In genomic region chr1:171582589-171582988, GRCh38 we compare ENCODE assay signal across 16 cellular contexts. TPM values are rescaled to one million over a fixed set of nuclear protein-coding genes. Genes with fewer than 3 reads are reported as not detected.
DNase-seq lines count a peak whose midpoint lies in the region; ATAC-seq and TF ChIP-seq lines count a peak whose summit lies in the region.
"Had no signal": no experiment of that assay in that cellular context is flagged by ENCODE, and none has a peak within 500 bp of the region (broad histone marks: within the 10 kb centered on the region; RNA-seq: fewer than 3 reads in every experiment).

No MANE protein-coding gene starts in this region.

- H3K4me3 ChIP-seq in PC-3 (ENCODE audit: low read length), result no peak overlapping the region
- H3K4me3 ChIP-seq: HAP-1 had no signal

- no peaks in the 10 kb centered on the region for H3K4me1 ChIP-seq in PC-3 (ENCODE audit: insufficient read depth, low read length)
- H3K4me1 ChIP-seq: HAP-1 had no signal

- no peaks in the 10 kb centered on the region for H3K9me3 Mint-ChIP-seq in activated naive CD4-positive, alpha-beta T cell treated with anti-CD3 and anti-CD28 coated beads, Interleukin-2, amount 50 U/mL, for 72 hours
- H3K9me3 Mint-ChIP-seq in effector memory CD8-positive, alpha-beta T cell, result no peaks in the 10 kb centered on the region
- H3K9me3 Mint-ChIP-seq in progenitor cell of endocrine pancreas (ENCODE audit: low read depth), result no peaks in the 10 kb centered on the region
- no peaks in the 10 kb centered on the region for H3K9me3 Mint-ChIP-seq in glutamatergic neuron (ENCODE audit: unreplicated experiment)
- H3K9me3 Mint-ChIP-seq: CD14-positive monocyte; CD8-positive, alpha-beta T cell had no signal

- BruUV-seq in PC-3 (replicated peaks; lab: Mats Ljungman, UMichigan), result no TSS peak

- H3K9ac ChIP-seq in PC-3 (ENCODE audit: low read length), result no peak overlapping the region

- intact Hi-C loops in PC-3 (cut with micrococcal nuclease), result loop anchor here (5.0 kb wide), 1 partner anchor 135 kb away; no protein-coding TSS in a partner anchor

- no peaks in the 10 kb centered on the region for H3K27me3 Mint-ChIP-seq in effector memory CD8-positive, alpha-beta T cell
- H3K27me3 Mint-ChIP-seq in progenitor cell of endocrine pancreas (no peaks in the 10 kb centered on the region), glutamatergic neuron (ENCODE audit: unreplicated experiment) (no peaks in the 10 kb centered on the region)

- no peaks in the 10 kb centered on the region for H3K27me3 ChIP-seq in PC-3 (ENCODE audit: low read length)

- H3K27ac ChIP-seq in 22Rv1, result peak overlapping the region; percentile 5; the same call in 1 of the 2 replicates
- no peak overlapping the region for H3K27ac ChIP-seq in PC-3 (ENCODE audit: low read length)

- H3K4me3 Mint-ChIP-seq in effector memory CD8-positive, alpha-beta T cell, result no peak overlapping the region
- H3K4me3 Mint-ChIP-seq in progenitor cell of endocrine pancreas (ENCODE audit: low read depth), result no peak overlapping the region
- H3K4me3 Mint-ChIP-seq in glutamatergic neuron (ENCODE audit: unreplicated experiment), result no peak overlapping the region
- H3K4me3 Mint-ChIP-seq: CD14-positive monocyte; CD8-positive, alpha-beta T cell had no signal

- H3K36me3 ChIP-seq in PC-3 (ENCODE audit: low read depth, low read length), result peaks cover 84% of the 10 kb centered on the region

- H3K27ac Mint-ChIP-seq in activated naive CD4-positive, alpha-beta T cell treated with anti-CD3 and anti-CD28 coated beads, Interleukin-2, amount 50 U/mL, for 72 hours, result no peak overlapping the region
- peak overlapping the region; percentile 41 to 94 for H3K27ac Mint-ChIP-seq in effector memory CD8-positive, alpha-beta T cell
- H3K27ac Mint-ChIP-seq in progenitor cell of endocrine pancreas (no peak overlapping the region), glutamatergic neuron (ENCODE audit: unreplicated experiment) (no peak overlapping the region)

- peak; percentile 53 to 66 for ATAC-seq in activated naive CD4-positive, alpha-beta T cell treated with anti-CD3 and anti-CD28 coated beads, Interleukin-2, amount 50 U/mL, for 72 hours
- ATAC-seq in PC-3, result peak; percentile 53; the same call in 1 of the 2 replicates
- no peak for ATAC-seq in effector memory CD8-positive, alpha-beta T cell (replicated peaks)
- ATAC-seq: CD8-positive, alpha-beta T cell had no signal

- H3K4me2 ChIP-seq in PC-3 (ENCODE audit: low read length), result no peak overlapping the region

- CTCF ChIA-PET in PC-3 (lab: Charles Lee), result no interaction called here

- H3K9me2 ChIP-seq in PC-3 (replicated peaks; ENCODE audit: low read length), result no peaks in the 10 kb centered on the region

- H4K20me1 ChIP-seq in PC-3 (ENCODE audit: low read length), result no peaks in the 10 kb centered on the region

- H3K79me2 ChIP-seq in PC-3 (ENCODE audit: low read length), result no peaks in the 10 kb centered on the region

- H2AFZ ChIP-seq in PC-3 (ENCODE audit: low read length), result no peak overlapping the region

- H3F3A ChIP-seq in PC-3 (ENCODE audit: low read length, unreplicated experiment), result no peaks in the 10 kb centered on the region

- POLR2A ChIA-PET in PC-3 (lab: Charles Lee; ENCODE audit: unreplicated experiment), result interaction anchor here (0.6 kb wide), 2 partner anchors 11 to 124 kb away, joined by 3 to 20 read pairs; no protein-coding TSS in a partner anchor

- DNase-seq in activated naive CD4-positive, alpha-beta T cell treated with anti-CD3 and anti-CD28 coated beads, Interleukin-2, amount 50 U/mL, for 72 hours (ENCODE audit: low spot score in 2 of 2), result no peak
- DNase-seq in activated naive CD4-positive, alpha-beta T cell treated with Interleukin-2 at 50 U/mL for 16 hours, result no peak
- DNase-seq in PC-3, result no peak
- no peak for DNase-seq in effector memory CD8-positive, alpha-beta T cell
- DNase-seq in progenitor cell of endocrine pancreas (ENCODE audit: low spot score, unreplicated experiment), result no peak
- DNase-seq in glutamatergic neuron, result no peak
- DNase-seq: CD8-positive, alpha-beta T cell; COR-L47; DMS153; DMS79 treated with DMSO at 0.1 percent for 48 hours; EL had no signal

- H3K36me3 Mint-ChIP-seq in activated naive CD4-positive, alpha-beta T cell treated with anti-CD3 and anti-CD28 coated beads, Interleukin-2, amount 50 U/mL, for 72 hours, result peaks cover 9 to 31% of the 10 kb centered on the region in 2 donors
- H3K36me3 Mint-ChIP-seq in effector memory CD8-positive, alpha-beta T cell (ENCODE audit: insufficient read depth), result peaks cover 82% of the 10 kb centered on the region
- peaks cover 31% of the 10 kb centered on the region for H3K36me3 Mint-ChIP-seq in progenitor cell of endocrine pancreas (ENCODE audit: insufficient read depth)
- H3K36me3 Mint-ChIP-seq in glutamatergic neuron (ENCODE audit: unreplicated experiment), result no peaks in the 10 kb centered on the region

- H3K9me3 ChIP-seq in PC-3 (ENCODE audit: low read length), result no peaks in the 10 kb centered on the region
- H3K9me3 ChIP-seq: HAP-1 had no signal

- no peak for TF ChIP-seq CTCF in 22Rv1 (IDR thresholded peaks at IDR 0.05)
- TF ChIP-seq CTCF in PC-3 (conservative IDR thresholded peaks at IDR 0.05; ENCODE audit: low read depth, low read length), result no peak
- no peak for TF ChIP-seq CTCF in progenitor cell of endocrine pancreas (IDR thresholded peaks at IDR 0.05; ENCODE audit: unreplicated experiment)
- TF ChIP-seq CTCF in glutamatergic neuron (IDR thresholded peaks at IDR 0.05; ENCODE audit: partially characterized antibody, unreplicated experiment), result no peak

- H3K4me1 Mint-ChIP-seq in effector memory CD8-positive, alpha-beta T cell (ENCODE audit: low read depth in 2 of 2), result peaks cover 11 to 16% of the 10 kb centered on the region in 2 donors
- H3K4me1 Mint-ChIP-seq in progenitor cell of endocrine pancreas (ENCODE audit: low read depth), result no peaks in the 10 kb centered on the region
- no peaks in the 10 kb centered on the region for H3K4me1 Mint-ChIP-seq in glutamatergic neuron (ENCODE audit: low read depth, unreplicated experiment)
- H3K4me1 Mint-ChIP-seq: CD14-positive monocyte had no signal

RNA-seq across cellular contexts. Expression of gene MYOCOS, which starts 39.5 kb away (rescaled TPM):
- total RNA-seq in activated naive CD4-positive, alpha-beta T cell treated with anti-CD3 and anti-CD28 coated beads, Interleukin-2, amount 50 U/mL, for 72 hours, result under 1 TPM in 1 of 2 donors, not detected in 1; 0.23 TPM
- not detected in 2 replicates for total RNA-seq in PC-3 (2014; rRNA removed)
- total RNA-seq in progenitor cell of endocrine pancreas, result not detected in 2 replicates
- total RNA-seq in glutamatergic neuron (ENCODE audit: unreplicated experiment), result not detected
- total RNA-seq: CD8-positive, alpha-beta T cell; H1; HT-29 had no signal

Comparison
In these comparisons a context has a peak if more than half of its experiments do, and no peak if none do; other contexts are left out.
1. H3K27ac Mint-ChIP-seq: peak in effector memory CD8-positive, alpha-beta T cell (2 of 2); none in activated naive CD4-positive, alpha-beta T cell treated with anti-CD3 and anti-CD28 coated beads, Interleukin-2, amount 50 U/mL, for 72 hours (0 of 2), progenitor cell of endocrine pancreas (single experiment) and glutamatergic neuron (single experiment).